ENCODE assay signal across 2 cellular contexts in the genomic region with DNA sequence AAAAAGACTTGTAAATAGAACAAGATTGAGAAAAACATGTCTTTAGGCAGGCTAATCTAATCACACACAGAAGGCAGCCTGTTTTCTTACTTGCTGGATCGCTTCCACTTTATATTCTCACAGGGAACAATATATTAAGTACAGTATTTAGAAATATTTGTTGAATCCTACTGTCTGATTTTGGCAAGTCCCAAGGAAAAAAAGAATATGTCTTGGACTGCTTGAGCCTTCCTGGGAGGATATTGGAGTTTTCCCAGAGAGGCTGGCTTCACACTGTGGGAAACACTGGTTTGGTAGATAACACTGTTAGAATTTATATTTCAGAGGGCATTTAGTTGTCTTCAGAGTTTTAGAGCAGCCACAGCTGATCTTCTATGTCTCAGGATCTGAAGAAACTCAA.
TF ChIP-seq lines count a peak whose summit lies in the region.

No MANE protein-coding gene starts in this region.

TF ChIP-seq in IMR-90, 13 proteins besides CTCF, POLR2A, EP300 and RAD21:
- TF ChIP-seq, protein P1, sequence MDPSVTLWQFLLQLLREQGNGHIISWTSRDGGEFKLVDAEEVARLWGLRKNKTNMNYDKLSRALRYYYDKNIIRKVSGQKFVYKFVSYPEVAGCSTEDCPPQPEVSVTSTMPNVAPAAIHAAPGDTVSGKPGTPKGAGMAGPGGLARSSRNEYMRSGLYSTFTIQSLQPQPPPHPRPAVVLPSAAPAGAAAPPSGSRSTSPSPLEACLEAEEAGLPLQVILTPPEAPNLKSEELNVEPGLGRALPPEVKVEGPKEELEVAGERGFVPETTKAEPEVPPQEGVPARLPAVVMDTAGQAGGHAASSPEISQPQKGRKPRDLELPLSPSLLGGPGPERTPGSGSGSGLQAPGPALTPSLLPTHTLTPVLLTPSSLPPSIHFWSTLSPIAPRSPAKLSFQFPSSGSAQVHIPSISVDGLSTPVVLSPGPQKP (IDR thresholded peaks at IDR 0.05; ENCODE audit: borderline replicate concordance, low read depth, low read length) = no peak
- no peak for TF ChIP-seq CEBPB (IDR thresholded peaks at IDR 0.05; ENCODE audit: low read depth, low read length)
- TF ChIP-seq MAFK (IDR thresholded peaks at IDR 0.05; ENCODE audit: low read depth, low read length) = no peak
- TF ChIP-seq MXI1 (IDR thresholded peaks at IDR 0.05; ENCODE audit: borderline replicate concordance, low read depth, low read length) = no peak
- no peak for TF ChIP-seq SMC3 (IDR thresholded peaks at IDR 0.05; ENCODE audit: low read depth, low read length)

TF ChIP-seq in K562, 482 proteins besides CTCF, POLR2A, EP300 and RAD21:
- no peak for TF ChIP-seq ZFX (CRISPR knock-in tag; IDR thresholded peaks at IDR 0.05)
- TF ChIP-seq ARNT (IDR thresholded peaks at IDR 0.05) = no peak
- no peak for TF ChIP-seq GABPA (tag; conservative IDR thresholded peaks at IDR 0.05; ENCODE audit: low read depth)
- no peak for TF ChIP-seq TRIM24 (IDR thresholded peaks at IDR 0.05)
- TF ChIP-seq RBM39 (optimal IDR thresholded peaks at IDR 0.05; ENCODE audit: low read depth, low read length) = no peak
- TF ChIP-seq EP400 (IDR thresholded peaks at IDR 0.05) = no peak
- TF ChIP-seq, protein P2, sequence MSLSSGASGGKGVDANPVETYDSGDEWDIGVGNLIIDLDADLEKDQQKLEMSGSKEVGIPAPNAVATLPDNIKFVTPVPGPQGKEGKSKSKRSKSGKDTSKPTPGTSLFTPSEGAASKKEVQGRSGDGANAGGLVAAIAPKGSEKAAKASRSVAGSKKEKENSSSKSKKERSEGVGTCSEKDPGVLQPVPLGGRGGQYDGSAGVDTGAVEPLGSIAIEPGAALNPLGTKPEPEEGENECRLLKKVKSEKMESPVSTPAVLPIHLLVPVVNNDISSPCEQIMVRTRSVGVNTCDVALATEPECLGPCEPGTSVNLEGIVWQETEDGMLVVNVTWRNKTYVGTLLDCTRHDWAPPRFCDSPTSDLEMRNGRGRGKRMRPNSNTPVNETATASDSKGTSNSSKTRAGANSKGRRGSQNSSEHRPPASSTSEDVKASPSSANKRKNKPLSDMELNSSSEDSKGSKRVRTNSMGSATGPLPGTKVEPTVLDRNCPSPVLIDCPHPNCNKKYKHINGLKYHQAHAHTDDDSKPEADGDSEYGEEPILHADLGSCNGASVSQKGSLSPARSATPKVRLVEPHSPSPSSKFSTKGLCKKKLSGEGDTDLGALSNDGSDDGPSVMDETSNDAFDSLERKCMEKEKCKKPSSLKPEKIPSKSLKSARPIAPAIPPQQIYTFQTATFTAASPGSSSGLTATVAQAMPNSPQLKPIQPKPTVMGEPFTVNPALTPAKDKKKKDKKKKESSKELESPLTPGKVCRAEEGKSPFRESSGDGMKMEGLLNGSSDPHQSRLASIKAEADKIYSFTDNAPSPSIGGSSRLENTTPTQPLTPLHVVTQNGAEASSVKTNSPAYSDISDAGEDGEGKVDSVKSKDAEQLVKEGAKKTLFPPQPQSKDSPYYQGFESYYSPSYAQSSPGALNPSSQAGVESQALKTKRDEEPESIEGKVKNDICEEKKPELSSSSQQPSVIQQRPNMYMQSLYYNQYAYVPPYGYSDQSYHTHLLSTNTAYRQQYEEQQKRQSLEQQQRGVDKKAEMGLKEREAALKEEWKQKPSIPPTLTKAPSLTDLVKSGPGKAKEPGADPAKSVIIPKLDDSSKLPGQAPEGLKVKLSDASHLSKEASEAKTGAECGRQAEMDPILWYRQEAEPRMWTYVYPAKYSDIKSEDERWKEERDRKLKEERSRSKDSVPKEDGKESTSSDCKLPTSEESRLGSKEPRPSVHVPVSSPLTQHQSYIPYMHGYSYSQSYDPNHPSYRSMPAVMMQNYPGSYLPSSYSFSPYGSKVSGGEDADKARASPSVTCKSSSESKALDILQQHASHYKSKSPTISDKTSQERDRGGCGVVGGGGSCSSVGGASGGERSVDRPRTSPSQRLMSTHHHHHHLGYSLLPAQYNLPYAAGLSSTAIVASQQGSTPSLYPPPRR (CRISPR knock-in tag; IDR thresholded peaks at IDR 0.05; ENCODE audit: borderline replicate concordance) = no peak
- TF ChIP-seq ZBTB7A (IDR thresholded peaks at IDR 0.05; ENCODE audit: borderline replicate concordance, control insufficient read depth, low read depth, low read length) = no peak
- TF ChIP-seq, protein P3, sequence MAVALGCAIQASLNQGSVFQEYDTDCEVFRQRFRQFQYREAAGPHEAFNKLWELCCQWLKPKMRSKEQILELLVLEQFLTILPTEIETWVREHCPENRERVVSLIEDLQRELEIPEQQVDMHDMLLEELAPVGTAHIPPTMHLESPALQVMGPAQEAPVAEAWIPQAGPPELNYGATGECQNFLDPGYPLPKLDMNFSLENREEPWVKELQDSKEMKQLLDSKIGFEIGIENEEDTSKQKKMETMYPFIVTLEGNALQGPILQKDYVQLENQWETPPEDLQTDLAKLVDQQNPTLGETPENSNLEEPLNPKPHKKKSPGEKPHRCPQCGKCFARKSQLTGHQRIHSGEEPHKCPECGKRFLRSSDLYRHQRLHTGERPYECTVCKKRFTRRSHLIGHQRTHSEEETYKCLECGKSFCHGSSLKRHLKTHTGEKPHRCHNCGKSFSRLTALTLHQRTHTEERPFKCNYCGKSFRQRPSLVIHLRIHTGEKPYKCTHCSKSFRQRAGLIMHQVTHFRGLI (CRISPR knock-in tag; IDR thresholded peaks at IDR 0.05) = no peak
- no peak for TF ChIP-seq PTRF (tag; IDR thresholded peaks at IDR 0.05)
- TF ChIP-seq BDP1 (IDR thresholded peaks at IDR 0.05; ENCODE audit: insufficient read depth, insufficient read length) = no peak
- no peak for TF ChIP-seq SMARCC2 (IDR thresholded peaks at IDR 0.05; ENCODE audit: low read depth)
